ENCODE assay signal across 8 cellular contexts in the genomic region with DNA sequence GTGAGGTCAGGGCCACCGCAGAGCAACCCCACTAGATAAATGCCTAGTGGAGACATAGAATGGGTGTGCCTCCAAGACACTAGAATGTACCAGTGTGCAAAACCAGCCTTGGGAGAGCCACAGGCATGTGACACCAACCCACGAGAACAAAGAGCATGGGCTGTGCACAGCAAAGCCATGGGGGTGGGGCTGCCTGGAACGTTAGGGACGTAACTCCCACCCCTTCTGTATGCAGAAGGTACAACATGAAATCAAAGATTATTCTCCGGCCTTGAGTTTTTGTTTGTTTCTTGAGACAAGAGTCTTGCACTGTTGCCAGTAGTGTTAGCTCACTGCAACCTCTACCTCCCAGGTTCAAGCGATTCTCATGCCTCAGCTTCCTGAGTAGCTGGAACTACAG.
"Had no signal": no experiment of that assay in that cellular context is flagged by ENCODE, and none has a peak within 500 bp of the region (broad histone marks: within the 10 kb centered on the region; RNA-seq: fewer than 3 reads in every experiment).

No MANE protein-coding gene starts in this region.

- H3K9ac ChIP-seq: GM23248 had no signal

- H3K36me3 ChIP-seq: HAP-1 had no signal

- H3K9me3 ChIP-seq: HAP-1 had no signal

- FAIRE-seq: HTR-8/SVneo, K562 had no signal

- H3K27ac ChIP-seq: GM23248 had no signal

- H2AFZ ChIP-seq: GM23248 had no signal

- H3K4me3 ChIP-seq: GM23248, HAP-1, K562 had no signal

- DNase-seq: GM23248, GOT3, H7, HFFc6, IMR-90 had no signal
